In genomic region chr2:53058526-53058925, GRCh38 we compare ENCODE assay signal across 17 cellular contexts.
DNase-seq lines count a peak whose midpoint lies in the region; ATAC-seq and TF ChIP-seq lines count a peak whose summit lies in the region.
"Had no signal": no experiment of that assay in that cellular context is flagged by ENCODE, and none has a peak within 500 bp of the region (broad histone marks: within the 10 kb centered on the region; RNA-seq: fewer than 3 reads in every experiment).

No MANE protein-coding gene starts in this region.

- H3K36me3 ChIP-seq in mammary epithelial cell (ENCODE audit: insufficient read depth, low read length) = no peaks in the 10 kb centered on the region
- H3K36me3 ChIP-seq: spleen had no signal

- H3K4me1 Mint-ChIP-seq in MCF 10A (ENCODE audit: insufficient read depth, unreplicated experiment) (no peaks in the 10 kb centered on the region), type B pancreatic cell (ENCODE audit: unreplicated experiment) (no peaks in the 10 kb centered on the region)

- H3K9ac ChIP-seq in mammary epithelial cell (ENCODE audit: insufficient read depth, low read length) = no peak overlapping the region
- H3K9ac ChIP-seq: parathyroid adenoma had no signal

- no peaks in the 10 kb centered on the region for H3K9me3 Mint-ChIP-seq in MCF 10A (ENCODE audit: unreplicated experiment)
- H3K9me3 Mint-ChIP-seq in type B pancreatic cell = no peaks in the 10 kb centered on the region

- DNase-seq in mammary epithelial cell (peak; percentile 77), MCF 10A (ENCODE audit: unreplicated experiment) (no peak), choroid plexus epithelial cell (ENCODE audit: low read depth) (peak; percentile 25), islet precursor cell (peak; percentile 91), GM19238 (ENCODE audit: insufficient read length, low spot score) (no peak), type B pancreatic cell (ENCODE audit: extremely low spot score, unreplicated experiment) (no peak), NCI-H1092 (lab: John Stamatoyannopoulos, UW) (no peak)
- DNase-seq: DMS79 treated with DMSO at 0.1 percent for 48 hours, mucosa of descending colon, NCI-H1694 treated with DMSO at 0.1 percent for 48 hours, spleen had no signal

- CTCF ChIA-PET in mammary epithelial cell (lab: Charles Lee; ENCODE audit: low non-redundant PET) = no interaction called here
- CTCF ChIA-PET in MCF 10A (lab: Yijun Ruan, JAX) = no interaction called here

- 92% methylated on average over 3 of the region's 3 CpGs for WGBS in mammary epithelial cell (ENCODE audit: low coverage, missing lambda C conversion rate)

- H4K20me1 ChIP-seq in mammary epithelial cell (ENCODE audit: insufficient read depth, low read length) = no peaks in the 10 kb centered on the region

- no peak overlapping the region for H3K27ac Mint-ChIP-seq in MCF 10A (ENCODE audit: low read depth, unreplicated experiment)
- no peak overlapping the region for H3K27ac Mint-ChIP-seq in type B pancreatic cell
- H3K27ac Mint-ChIP-seq: activated T-helper 2 cell treated with anti-CD3 and anti-CD28 coated beads, Interferon-gamma antibody, Interleukin-2, Interleukin-4, amounts not matched to agents 10 μg/mL and 5 μg/mL and 100 μg/mL, durations not matched to agents 14 hours and 24 hours and 36 hours; stimulated activated naive CD8-positive, alpha-beta T cell treated with anti-CD3 and anti-CD28 coated beads, Interleukin-15, Interleukin-2, amounts not matched to agents 100 ng/mL and 50 ng/mL, for 24 hours had no signal

- ATAC-seq in GM21360 (IDR thresholded peaks at IDR 0.05; ENCODE audit: unreplicated experiment) = no peak
- ATAC-seq: mucosa of descending colon had no signal

- TF ChIP-seq CTCF in mammary epithelial cell (conservative IDR thresholded peaks at IDR 0.05 in 1 of 2, IDR thresholded peaks at IDR 0.05 in 1 of 2; ENCODE audit: extremely low read depth in 1 of 2, insufficient read depth in 1 of 2, low read depth in 1 of 2, low read length in 2 of 2) (no peak), MCF 10A (IDR thresholded peaks at IDR 0.05; ENCODE audit: unreplicated experiment) (no peak), choroid plexus epithelial cell (conservative IDR thresholded peaks at IDR 0.05; ENCODE audit: low read depth, low read length) (no peak), type B pancreatic cell (conservative IDR thresholded peaks at IDR 0.05) (no peak)

- no TSS peak for BruUV-seq in mammary epithelial cell (replicated peaks; lab: Mats Ljungman, UMichigan)
- BruUV-seq in MCF 10A (replicated peaks; lab: Mats Ljungman, UMichigan) = no TSS peak

- H3K4me3 ChIP-seq in mammary epithelial cell (replicated peaks in 1 of 3; ENCODE audit: insufficient read depth in 1 of 3, low read depth in 2 of 3, low read length in 3 of 3) (no peak overlapping the region), choroid plexus epithelial cell (ENCODE audit: low read depth, low read length) (no peak overlapping the region)
- H3K4me3 ChIP-seq: mucosa of descending colon, PC-9, spleen had no signal

- H3K27me3 Mint-ChIP-seq in MCF 10A (ENCODE audit: insufficient read depth, unreplicated experiment) (no peaks in the 10 kb centered on the region), type B pancreatic cell (no peaks in the 10 kb centered on the region)
- H3K27me3 Mint-ChIP-seq: stimulated activated naive CD8-positive, alpha-beta T cell treated with anti-CD3 and anti-CD28 coated beads, Interleukin-15, Interleukin-2, amounts not matched to agents 100 ng/mL and 50 ng/mL, for 24 hours had no signal

- dilution Hi-C loops in mammary epithelial cell (cut with HindIII; ENCODE audit: low sequenced_read_pairs) = no loop called here

- H3K9me3 ChIP-seq in mammary epithelial cell (replicated peaks; ENCODE audit: insufficient read depth, low read length) = no peaks in the 10 kb centered on the region
- H3K9me3 ChIP-seq: mucosa of descending colon had no signal

- H3K36me3 Mint-ChIP-seq in MCF 10A (ENCODE audit: insufficient read depth, unreplicated experiment) (no peaks in the 10 kb centered on the region), type B pancreatic cell (no peaks in the 10 kb centered on the region)

- H2AFZ ChIP-seq in mammary epithelial cell (ENCODE audit: low read depth, low read length) = no peak overlapping the region
- H2AFZ ChIP-seq: parathyroid adenoma, PC-9 had no signal

- no peaks in the 10 kb centered on the region for H3K79me2 ChIP-seq in mammary epithelial cell (ENCODE audit: insufficient read depth, low read length)
- H3K79me2 ChIP-seq: parathyroid adenoma had no signal

- H3K4me3 Mint-ChIP-seq in MCF 10A (ENCODE audit: unreplicated experiment) = no peak overlapping the region
- no peak overlapping the region for H3K4me3 Mint-ChIP-seq in type B pancreatic cell
- H3K4me3 Mint-ChIP-seq: stimulated activated naive CD8-positive, alpha-beta T cell treated with anti-CD3 and anti-CD28 coated beads, Interleukin-15, Interleukin-2, amounts not matched to agents 100 ng/mL and 50 ng/mL, for 24 hours had no signal

- POLR2A ChIA-PET in MCF 10A (lab: Yijun Ruan, JAX) = no interaction called here

- H3K4me2 ChIP-seq in mammary epithelial cell (ENCODE audit: insufficient read depth, low read depth, low read length) = no peak overlapping the region
- H3K4me2 ChIP-seq: PC-9 had no signal

- no peaks in the 10 kb centered on the region for H3K27me3 ChIP-seq in mammary epithelial cell (ENCODE audit: insufficient read depth, low read length)
- H3K27me3 ChIP-seq: spleen had no signal

- in situ Hi-C loops in mammary epithelial cell (cut with MboI; ENCODE audit: low sequenced_read_pairs in 2 of 2) = no loop called here

- H3K4me1 ChIP-seq in mammary epithelial cell (ENCODE audit: insufficient read depth, low read length) = peaks cover 4% of the 10 kb centered on the region
- H3K4me1 ChIP-seq: parathyroid adenoma, spleen had no signal

- intact Hi-C loops in mammary epithelial cell (cut with micrococcal nuclease) = no loop called here
- intact Hi-C loops in MCF 10A (cut with micrococcal nuclease) = no loop called here

- H3K27ac ChIP-seq in mammary epithelial cell (ENCODE audit: insufficient read depth, low read depth, low read length) = no peak overlapping the region
- H3K27ac ChIP-seq: 22Rv1, parathyroid adenoma, PC-9, spleen had no signal

Comparison
In these comparisons a context has a peak if more than half of its experiments do, and no peak if none do; other contexts are left out.
1. DNase-seq: peak in mammary epithelial cell (single experiment), choroid plexus epithelial cell (single experiment) and islet precursor cell (single experiment); none in MCF 10A (single experiment), GM19238 (single experiment), type B pancreatic cell (single experiment) and NCI-H1092 (single experiment).